In the genomic region with DNA sequence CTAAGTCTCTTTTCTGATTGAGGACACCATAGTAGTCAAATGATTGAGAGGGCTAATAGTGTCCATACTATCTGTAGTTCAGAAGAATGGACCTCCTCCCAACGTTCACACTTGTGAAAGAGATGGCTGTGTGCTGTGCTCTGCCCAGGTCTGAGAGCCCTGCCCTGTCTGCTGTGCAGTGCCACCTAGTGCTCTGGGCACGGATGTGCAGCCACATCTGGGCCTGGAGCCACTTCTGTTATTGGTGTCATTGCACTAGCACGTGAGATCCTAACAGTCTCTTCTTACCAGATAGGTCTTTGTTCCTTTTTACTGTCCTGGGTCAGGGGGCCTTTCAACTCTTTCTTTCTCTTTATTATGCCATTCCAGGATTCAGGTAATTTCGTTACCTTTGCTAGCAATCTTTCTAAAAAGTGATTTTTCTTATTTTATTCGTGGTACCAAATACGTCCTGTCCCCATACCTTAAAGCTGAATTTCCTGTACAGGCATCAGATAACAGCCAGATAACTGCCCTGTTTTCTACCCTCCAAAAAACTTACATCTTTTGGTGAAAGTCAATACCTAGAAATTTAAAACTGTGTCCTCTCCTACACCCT, we compare ENCODE assay signal across 8 cellular contexts. TPM values are rescaled to one million over a fixed set of nuclear protein-coding genes. Genes with fewer than 3 reads are reported as not detected.
DNase-seq lines count a peak whose midpoint lies in the region; ATAC-seq and TF ChIP-seq lines count a peak whose summit lies in the region.

No MANE protein-coding gene starts in this region.

- in situ Hi-C loops in Caki2 (cut with HindIII; ENCODE audit: low pct_unique_long_range_greater_than_20kb, low sequenced_read_pairs), result no loop called here

- H3K4me1 ChIP-seq in subcutaneous abdominal adipose tissue (ENCODE audit: control insufficient read depth in 5 of 5, insufficient read depth in 5 of 5, low read length in 5 of 5), result peaks cover 9 to 42% (median 28%) of the 10 kb centered on the region in 5 donors

- peak overlapping the region in 1 of 5 donors; percentile 20 for H3K9ac ChIP-seq in subcutaneous abdominal adipose tissue (ENCODE audit: low read length in 5 of 5)

- no peak overlapping the region for H3K4me3 ChIP-seq in LNCaP clone FGC (ENCODE audit: low read depth, low read length)
- H3K4me3 ChIP-seq in subcutaneous abdominal adipose tissue (ENCODE audit: low read depth in 1 of 5, low read length in 5 of 5), result no peak overlapping the region

- TF ChIP-seq CTCF in LNCaP clone FGC (IDR thresholded peaks at IDR 0.05; ENCODE audit: control insufficient read depth, extremely low read depth, insufficient read depth), result peak; percentile 99

- H3K36me3 ChIP-seq in subcutaneous abdominal adipose tissue (ENCODE audit: control insufficient read depth in 5 of 5, insufficient read depth in 5 of 5, low read length in 5 of 5), result peaks cover 33 to 78% (median 55%) of the 10 kb centered on the region in 5 donors

- peak overlapping the region; percentile 38 for H3K27ac ChIP-seq in subcutaneous abdominal adipose tissue (ENCODE audit: low read depth, low read length)

- DNase-seq in Caki2 (ENCODE audit: low read depth), result peak; percentile 79
- peak; percentile 61 for DNase-seq in LNCaP clone FGC (ENCODE audit: low read depth)
- peak; percentile 84 for DNase-seq in RKO (ENCODE audit: low spot score)
- peak; percentile 62 for DNase-seq in activated T-helper 1 cell treated with Interleukin-2 at 50 U/mL for 16 hours (ENCODE audit: low read depth)
- peak; percentile 72 for DNase-seq in fibroblast of the conjunctiva (ENCODE audit: low read depth)
- peak in 53 of 56 donors; percentile 6 to 84 (median 56) for DNase-seq in nucleus accumbens (lab: John Stamatoyannopoulos, UW)

- peak; percentile 87 for ATAC-seq in GM21723 (IDR thresholded peaks at IDR 0.05; ENCODE audit: unreplicated experiment)

- no peaks in the 10 kb centered on the region for H3K9me3 ChIP-seq in subcutaneous abdominal adipose tissue (ENCODE audit: control insufficient read depth in 5 of 5, low read length in 5 of 5)

- no peaks in the 10 kb centered on the region for H3K27me3 ChIP-seq in subcutaneous abdominal adipose tissue (ENCODE audit: control insufficient read depth in 5 of 5, insufficient read depth in 4 of 5, low read length in 5 of 5)

RNA-seq across cellular contexts. Expression of a gene that starts 21.7 kb away (rescaled TPM):
- total RNA-seq in Caki2 (2014; rRNA removed; shearing (Covaris generic); ENCODE audit: low replicate concordance), result 19.9 and 23.1 TPM in 2 replicates

RNA-seq across cellular contexts. Expression of a gene that starts 25.7 kb away (rescaled TPM):
- 34.8 and 43.2 TPM in 2 replicates for total RNA-seq in Caki2 (2014; rRNA removed; shearing (Covaris generic); ENCODE audit: low replicate concordance)
